ENCODE assay signal across 18 cellular contexts in genomic region chr10:91787810-91788209, GRCh38.
"Had no signal": no experiment of that assay in that cellular context is flagged by ENCODE, and none has a peak within 500 bp of the region (broad histone marks: within the 10 kb centered on the region; RNA-seq: fewer than 3 reads in every experiment).

No MANE protein-coding gene starts in this region.

- H3K36me3 ChIP-seq: gastrocnemius medialis, ovary, prostate gland, tibial nerve had no signal

- ATAC-seq: activated CD4-positive, CD25-positive, alpha-beta regulatory T cell treated with anti-CD3 and anti-CD28 coated beads, Interleukin-2, amount 50 U/mL, for 24 hours; activated CD8-positive, alpha-beta memory T cell treated with anti-CD3 and anti-CD28 coated beads, Interleukin-2, amount 10 ng/mL, durations not matched to agents 7 days and 5 days; activated CD8-positive, alpha-beta T cell treated with anti-CD3 and anti-CD28 coated beads for 36 hours; activated naive CD8-positive, alpha-beta T cell treated with anti-CD3 and anti-CD28 coated beads, Interleukin-2, amount 50 U/mL, for 24 hours; natural killer cell; right cardiac atrium had no signal

- H3K9me3 ChIP-seq: gastrocnemius medialis, ovary, prostate gland, tibial nerve had no signal

- H3K4me1 ChIP-seq: prostate gland, tibial nerve had no signal

- H3K4me3 ChIP-seq: gastrocnemius medialis, ovary, prostate gland, tibial nerve had no signal

- H3K27ac ChIP-seq: gastrocnemius medialis, ovary, prostate gland, tibial nerve had no signal

- H3K27me3 ChIP-seq: gastrocnemius medialis, ovary, tibial nerve had no signal

- DNase-seq: activated CD4-positive, alpha-beta T cell treated with anti-CD3 and anti-CD28 coated beads, Interleukin-2, amount 10 ng/mL, durations not matched to agents 7 days and 5 days; activated CD8-positive, alpha-beta memory T cell treated with anti-CD3 and anti-CD28 coated beads, Interleukin-2, amount 10 ng/mL, durations not matched to agents 7 days and 5 days; activated CD8-positive, alpha-beta T cell treated with anti-CD3 and anti-CD28 coated beads for 36 hours; activated gamma-delta T cell; activated naive CD4-positive, alpha-beta T cell treated with anti-CD3 and anti-CD28 coated beads, Interleukin-2, amount 50 U/mL, for 16 hours; activated naive CD8-positive, alpha-beta T cell treated with anti-CD3 and anti-CD28 coated beads, Interleukin-2, amount 50 U/mL, for 24 hours; erythroblast; gastrocnemius medialis; hippocampal formation; left ventricle myocardium superior; midbrain; natural killer cell; ovary; right cardiac atrium; stimulated activated CD4-positive, alpha-beta T cell treated with anti-CD3 and anti-CD28 coated beads, Interleukin-1b, Interleukin-23, amount 100 ng/mL, for 48 hours had no signal
